In genomic region chr3:147854542-147854941, GRCh38 we compare ENCODE assay signal across 27 cellular contexts.
"Had no signal": no experiment of that assay in that cellular context is flagged by ENCODE, and none has a peak within 500 bp of the region (broad histone marks: within the 10 kb centered on the region; RNA-seq: fewer than 3 reads in every experiment).

No MANE protein-coding gene starts in this region.

- DNase-seq: stimulated activated CD4-positive, alpha-beta T cell treated with anti-CD3 and anti-CD28 coated beads, Interleukin-2, amount 100 ng/mL, for 48 hours; stimulated activated CD4-positive, alpha-beta T cell treated with anti-CD3 and anti-CD28 coated beads, Interleukin-4, amount 100 ng/mL, for 1 hour; stimulated activated CD4-positive, alpha-beta T cell treated with anti-CD3 and anti-CD28 coated beads, Interleukin-4, amount 100 ng/mL, for 24 hours; stimulated activated CD4-positive, alpha-beta T cell treated with anti-CD3 and anti-CD28 coated beads, Interleukin-4, amount 100 ng/mL, for 4 hours; stimulated activated CD8-positive, alpha-beta memory T cell treated with anti-CD3 and anti-CD28 coated beads, Interleukin-4, amount 100 ng/mL, for 48 hours; stimulated activated naive B cell treated with anti-CD40 and anti-IgM and Interleukin-4, amounts not matched to agents 10 μg/mL and 1 μg/mL and 100 μg/mL, for 72 hours; stimulated activated naive CD4-positive, alpha-beta T cell; stimulated activated naive CD4-positive, alpha-beta T cell treated with Interleukin-2 at 50 U/mL for 16 hours; stimulated activated naive CD8-positive, alpha-beta T cell treated with anti-CD3 and anti-CD28 coated beads, Interleukin-15, amount 100 ng/mL, for 72 hours; stimulated activated naive CD8-positive, alpha-beta T cell treated with anti-CD3 and anti-CD28 coated beads, Interleukin-15, Interleukin-2, amounts not matched to agents 100 U/mL and 50 U/mL, for 24 hours; stomach; substantia nigra; testis; thyroid gland; tibial artery; transverse colon; trophoblast cell; upper lobe of left lung; upper lobe of right lung; uterus had no signal

- H3K27me3 ChIP-seq: stomach, suprapubic skin, testis, thyroid gland, tibial artery, tibial nerve, transverse colon, upper lobe of left lung, upper lobe of right lung, uterus, vagina had no signal

- H3K9me3 ChIP-seq: testis, thoracic aorta, thyroid gland, tibial artery, tibial nerve, transverse colon, upper lobe of left lung, upper lobe of right lung, uterus, vagina had no signal

- ATAC-seq: stimulated activated effector memory CD8-positive, alpha-beta T cell treated with anti-CD3 and anti-CD28 coated beads, Interleukin-12 subunit alpha, Interleukin-12 subunit beta, amount 100 ng/mL, for 72 hours; stimulated activated memory B cell treated with anti-CD40 and anti-IgM and Interleukin-4, amounts not matched to agents 10 μg/mL and 1 μg/mL and 100 μg/mL, for 72 hours; stimulated activated naive B cell treated with anti-CD40 and anti-IgM and Interleukin-4, amounts not matched to agents 10 μg/mL and 1 μg/mL and 100 μg/mL, for 72 hours; stimulated activated naive CD8-positive, alpha-beta T cell treated with anti-CD3 and anti-CD28 coated beads, Interleukin-15, amount 100 ng/mL, for 72 hours; stimulated activated naive CD8-positive, alpha-beta T cell treated with anti-CD3 and anti-CD28 coated beads, Interleukin-15, Interleukin-2, amounts not matched to agents 100 U/mL and 50 U/mL, for 24 hours; upper lobe of right lung had no signal

- FAIRE-seq: urothelium cell line had no signal

- H3K27ac ChIP-seq: stomach, suprapubic skin, testis, thoracic aorta, thyroid gland, tibial artery, tibial nerve, transverse colon, upper lobe of left lung, upper lobe of right lung, uterus, vagina had no signal

- H3K4me3 ChIP-seq: stomach, suprapubic skin, testis, thoracic aorta, thyroid gland, tibial artery, tibial nerve, transverse colon, upper lobe of left lung, upper lobe of right lung, uterus, vagina had no signal

- H3K36me3 ChIP-seq: stomach, suprapubic skin, thoracic aorta, thyroid gland, tibial artery, tibial nerve, transverse colon, upper lobe of left lung, upper lobe of right lung, uterus, vagina had no signal

- H3K4me1 ChIP-seq: stomach, suprapubic skin, testis, thyroid gland, tibial artery, tibial nerve, transverse colon, upper lobe of left lung, upper lobe of right lung, uterus, vagina had no signal
